2 cellular contexts compared by ENCODE assay signal in the genomic region with DNA sequence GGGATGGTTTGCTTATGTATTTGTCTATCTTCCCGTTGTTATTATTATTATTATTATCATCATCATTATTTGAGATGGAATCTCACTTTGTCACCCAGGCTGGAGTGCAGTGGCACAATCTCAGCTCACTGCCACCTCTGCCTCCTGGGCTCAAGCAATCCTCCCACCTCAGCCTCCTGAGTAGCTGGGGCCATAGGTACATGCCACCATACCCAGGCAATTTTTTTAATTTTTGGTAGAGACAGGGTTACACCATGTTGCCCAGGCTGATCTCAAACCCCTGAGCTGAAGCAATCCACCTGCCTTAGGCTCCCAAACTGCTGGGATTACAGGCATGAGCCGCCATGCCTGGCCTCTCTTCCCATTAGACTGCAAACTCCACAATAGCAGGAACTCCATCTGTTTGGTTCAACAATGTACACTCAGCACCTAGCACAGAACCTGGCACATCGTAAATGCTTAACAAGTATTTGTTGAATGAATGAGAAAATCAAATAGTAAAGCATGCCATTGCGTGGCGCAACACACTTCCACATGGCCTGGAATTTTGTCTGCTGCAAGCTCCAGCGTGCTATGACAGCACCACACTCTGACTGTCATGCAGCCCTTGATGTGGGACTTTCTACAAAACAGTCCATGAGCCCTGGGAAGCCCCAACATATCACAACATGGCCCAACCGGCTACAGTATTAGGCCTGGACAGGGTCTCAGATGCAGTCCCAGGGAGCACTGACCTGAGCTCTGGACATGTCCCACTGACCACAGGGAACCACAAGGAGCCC.
TF ChIP-seq lines count a peak whose summit lies in the region.

No MANE protein-coding gene starts in this region.

TF ChIP-seq in SK-N-SH, 30 proteins besides CTCF, POLR2A, EP300 and RAD21 (continued from another document):
- TF ChIP-seq, protein P1, sequence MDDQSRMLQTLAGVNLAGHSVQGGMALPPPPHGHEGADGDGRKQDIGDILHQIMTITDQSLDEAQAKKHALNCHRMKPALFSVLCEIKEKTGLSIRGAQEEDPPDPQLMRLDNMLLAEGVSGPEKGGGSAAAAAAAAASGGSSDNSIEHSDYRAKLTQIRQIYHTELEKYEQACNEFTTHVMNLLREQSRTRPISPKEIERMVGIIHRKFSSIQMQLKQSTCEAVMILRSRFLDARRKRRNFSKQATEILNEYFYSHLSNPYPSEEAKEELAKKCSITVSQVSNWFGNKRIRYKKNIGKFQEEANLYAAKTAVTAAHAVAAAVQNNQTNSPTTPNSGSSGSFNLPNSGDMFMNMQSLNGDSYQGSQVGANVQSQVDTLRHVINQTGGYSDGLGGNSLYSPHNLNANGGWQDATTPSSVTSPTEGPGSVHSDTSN (IDR thresholded peaks at IDR 0.05), result no peak
- TF ChIP-seq POLR2AphosphoS5 (IDR thresholded peaks at IDR 0.05; ENCODE audit: low read depth, low read length), result no peak
- no peak for TF ChIP-seq TAF1 (IDR thresholded peaks at IDR 0.05; ENCODE audit: borderline replicate concordance, low read depth, low read length)
- no peak for TF ChIP-seq SMC3 (IDR thresholded peaks at IDR 0.05; ENCODE audit: low read depth, low read length)
- TF ChIP-seq, protein P2, sequence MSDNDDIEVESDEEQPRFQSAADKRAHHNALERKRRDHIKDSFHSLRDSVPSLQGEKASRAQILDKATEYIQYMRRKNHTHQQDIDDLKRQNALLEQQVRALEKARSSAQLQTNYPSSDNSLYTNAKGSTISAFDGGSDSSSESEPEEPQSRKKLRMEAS (IDR thresholded peaks at IDR 0.05; ENCODE audit: low read depth), result no peak
- no peak for TF ChIP-seq EZH2phosphoT487 (IDR thresholded peaks at IDR 0.05; ENCODE audit: borderline replicate concordance, low read depth)
- no peak for TF ChIP-seq MXI1 (IDR thresholded peaks at IDR 0.05; ENCODE audit: low read depth, low read length)
- no peak for TF ChIP-seq FOXM1 (IDR thresholded peaks at IDR 0.05; ENCODE audit: low read depth)
- TF ChIP-seq JUND (IDR thresholded peaks at IDR 0.05), result no peak
- no peak for TF ChIP-seq FOSL2 (IDR thresholded peaks at IDR 0.05; ENCODE audit: borderline replicate concordance, low read depth)

TF ChIP-seq in SK-N-SH treated with all-trans-retinoic acid at 6 μM for 48 hours, 23 proteins besides CTCF, POLR2A, EP300 and RAD21 (continued from another document):
- TF ChIP-seq, protein P3, sequence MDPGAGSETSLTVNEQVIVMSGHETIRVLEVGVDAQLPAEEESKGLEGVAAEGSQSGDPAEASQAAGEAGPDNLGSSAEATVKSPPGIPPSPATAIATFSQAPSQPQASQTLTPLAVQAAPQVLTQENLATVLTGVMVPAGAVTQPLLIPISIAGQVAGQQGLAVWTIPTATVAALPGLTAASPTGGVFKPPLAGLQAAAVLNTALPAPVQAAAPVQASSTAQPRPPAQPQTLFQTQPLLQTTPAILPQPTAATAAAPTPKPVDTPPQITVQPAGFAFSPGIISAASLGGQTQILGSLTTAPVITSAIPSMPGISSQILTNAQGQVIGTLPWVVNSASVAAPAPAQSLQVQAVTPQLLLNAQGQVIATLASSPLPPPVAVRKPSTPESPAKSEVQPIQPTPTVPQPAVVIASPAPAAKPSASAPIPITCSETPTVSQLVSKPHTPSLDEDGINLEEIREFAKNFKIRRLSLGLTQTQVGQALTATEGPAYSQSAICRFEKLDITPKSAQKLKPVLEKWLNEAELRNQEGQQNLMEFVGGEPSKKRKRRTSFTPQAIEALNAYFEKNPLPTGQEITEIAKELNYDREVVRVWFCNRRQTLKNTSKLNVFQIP (CRISPR knock-in tag; IDR thresholded peaks at IDR 0.05; ENCODE audit: borderline replicate concordance, low read depth), result no peak
- TF ChIP-seq ZFP30 (CRISPR knock-in tag; IDR thresholded peaks at IDR 0.05), result no peak
- no peak for TF ChIP-seq GLIS3 (CRISPR knock-in tag; IDR thresholded peaks at IDR 0.05)
- no peak for TF ChIP-seq ZNF8 (CRISPR knock-in tag; IDR thresholded peaks at IDR 0.05)
TF ChIP-seq in SK-N-SH treated with all-trans-retinoic acid at 6 μM for 48 hours: peak in this region for 0.
